ENCODE assay signal across 23 cellular contexts in the genomic region with DNA sequence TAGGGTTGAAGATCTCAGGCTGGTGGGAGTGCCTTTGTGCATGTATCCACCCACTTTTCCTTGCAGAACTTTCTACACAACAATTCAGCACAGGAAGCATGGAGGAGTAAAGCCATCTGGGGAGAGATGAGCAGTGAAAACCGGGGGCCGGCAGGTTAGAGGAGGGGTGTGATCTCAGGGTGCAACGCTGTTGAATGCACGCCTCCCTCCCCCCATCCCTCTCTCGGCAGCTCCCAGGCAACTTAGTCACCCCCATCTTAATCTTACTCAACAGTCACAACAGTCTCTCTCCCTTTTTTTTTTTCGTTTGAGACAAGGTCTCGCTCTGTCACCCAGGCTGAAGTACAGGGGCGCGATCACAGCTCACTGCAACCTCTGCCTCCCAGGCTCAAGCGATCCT. TPM values are rescaled to one million over a fixed set of nuclear protein-coding genes. Genes with fewer than 3 reads are reported as not detected.
DNase-seq lines count a peak whose midpoint lies in the region; ATAC-seq and TF ChIP-seq lines count a peak whose summit lies in the region.
"Had no signal": no experiment of that assay in that cellular context is flagged by ENCODE, and none has a peak within 500 bp of the region (broad histone marks: within the 10 kb centered on the region; RNA-seq: fewer than 3 reads in every experiment).

No MANE protein-coding gene starts in this region.

- H3K27ac ChIP-seq in endodermal cell (ENCODE audit: low read depth, low read length), result no peak overlapping the region
- H3K27ac ChIP-seq: HL-60, KMS-11, SJCRH30 had no signal

- no peak for ATAC-seq in activated CD8-positive, alpha-beta memory T cell treated with anti-CD3 and anti-CD28 coated beads, Interleukin-2, amount 10 ng/mL, durations not matched to agents 7 days and 5 days
- ATAC-seq in omental fat pad (ENCODE audit: low FRiP score), result no peak

- H3K4me3 ChIP-seq in endodermal cell (ENCODE audit: low read length), result no peak overlapping the region
- H3K4me3 ChIP-seq: HAP-1, SJCRH30 had no signal

- no peaks in the 10 kb centered on the region for H3K27me3 Mint-ChIP-seq in activated naive CD4-positive, alpha-beta T cell treated with anti-CD3 and anti-CD28 coated beads for 36 hours (ENCODE audit: low read depth)
- H3K27me3 Mint-ChIP-seq in activated naive CD4-positive, alpha-beta T cell treated with anti-CD3 and anti-CD28 coated beads, Interleukin-2, amount 10 ng/mL, durations not matched to agents 7 days and 5 days, result peaks cover 7% of the 10 kb centered on the region
- peaks cover 9% of the 10 kb centered on the region for H3K27me3 Mint-ChIP-seq in endodermal cell (ENCODE audit: insufficient read depth)
- H3K27me3 Mint-ChIP-seq in activated CD8-positive, alpha-beta memory T cell treated with anti-CD3 and anti-CD28 coated beads, Interleukin-2, amount 10 ng/mL, durations not matched to agents 7 days and 5 days, result peaks cover 14% of the 10 kb centered on the region

- intact Hi-C loops in activated naive CD4-positive, alpha-beta T cell treated with anti-CD3 and anti-CD28 coated beads for 36 hours (cut with micrococcal nuclease), result no loop called here

- no peaks in the 10 kb centered on the region for H3K9me3 Mint-ChIP-seq in activated naive CD4-positive, alpha-beta T cell treated with anti-CD3 and anti-CD28 coated beads for 36 hours
- H3K9me3 Mint-ChIP-seq in activated naive CD4-positive, alpha-beta T cell treated with anti-CD3 and anti-CD28 coated beads, Interleukin-2, amount 10 ng/mL, durations not matched to agents 7 days and 5 days, result no peaks in the 10 kb centered on the region
- peaks cover 28% of the 10 kb centered on the region for H3K9me3 Mint-ChIP-seq in endodermal cell
- no peaks in the 10 kb centered on the region for H3K9me3 Mint-ChIP-seq in activated CD8-positive, alpha-beta memory T cell treated with anti-CD3 and anti-CD28 coated beads, Interleukin-2, amount 10 ng/mL, durations not matched to agents 7 days and 5 days (ENCODE audit: low read depth)

- TF ChIP-seq CTCF in endodermal cell (conservative IDR thresholded peaks at IDR 0.05), result no peak
- no peak for TF ChIP-seq CTCF in omental fat pad (IDR thresholded peaks at IDR 0.05)

- peaks cover 48% of the 10 kb centered on the region for H3K4me1 Mint-ChIP-seq in activated naive CD4-positive, alpha-beta T cell treated with anti-CD3 and anti-CD28 coated beads for 36 hours (ENCODE audit: low read depth)
- H3K4me1 Mint-ChIP-seq in activated naive CD4-positive, alpha-beta T cell treated with anti-CD3 and anti-CD28 coated beads, Interleukin-2, amount 10 ng/mL, durations not matched to agents 7 days and 5 days, result peaks cover 37% of the 10 kb centered on the region
- peaks cover 12% of the 10 kb centered on the region for H3K4me1 Mint-ChIP-seq in endodermal cell
- peaks cover 26% of the 10 kb centered on the region for H3K4me1 Mint-ChIP-seq in activated CD8-positive, alpha-beta memory T cell treated with anti-CD3 and anti-CD28 coated beads, Interleukin-2, amount 10 ng/mL, durations not matched to agents 7 days and 5 days

- no peak for TF ChIP-seq POLR2A in erythroblast (IDR thresholded peaks at IDR 0.05; ENCODE audit: low read length)

- 86% methylated on average over 8 of the region's 10 CpGs; no CpG with 5 or more reads in 1 of the 2 experiments for WGBS in endodermal cell (ENCODE audit: insufficient coverage in 1 of 2, insufficient read length in 1 of 2), 2 experiments

- CTCF ChIA-PET in activated naive CD4-positive, alpha-beta T cell treated with anti-CD3 and anti-CD28 coated beads for 36 hours (lab: Charles Lee), result interaction anchor here (1.2 to 1.7 kb wide), 3 partner anchors 9 to 56 kb away, joined by 3 to 12 read pairs (median 5); no protein-coding TSS in a partner anchor
- CTCF ChIA-PET in activated naive CD4-positive, alpha-beta T cell treated with anti-CD3 and anti-CD28 coated beads, Interleukin-2, amount 10 ng/mL, durations not matched to agents 7 days and 5 days (lab: Charles Lee), result no interaction called here
- CTCF ChIA-PET in activated CD8-positive, alpha-beta memory T cell treated with anti-CD3 and anti-CD28 coated beads, Interleukin-2, amount 10 ng/mL, durations not matched to agents 7 days and 5 days (lab: Charles Lee), result interaction anchor here (1.4 kb wide), 1 partner anchor 57 kb away, joined by 4 read pairs; no protein-coding TSS in a partner anchor

- H3K36me3 ChIP-seq in endodermal cell (ENCODE audit: control insufficient read depth, insufficient read depth, low read length), result no peaks in the 10 kb centered on the region
- H3K36me3 ChIP-seq: HAP-1, SJCRH30 had no signal

- H3K36me3 Mint-ChIP-seq in activated naive CD4-positive, alpha-beta T cell treated with anti-CD3 and anti-CD28 coated beads for 36 hours (ENCODE audit: low read depth), result no peaks in the 10 kb centered on the region
- H3K36me3 Mint-ChIP-seq in activated naive CD4-positive, alpha-beta T cell treated with anti-CD3 and anti-CD28 coated beads, Interleukin-2, amount 10 ng/mL, durations not matched to agents 7 days and 5 days, result no peaks in the 10 kb centered on the region
- H3K36me3 Mint-ChIP-seq in endodermal cell (ENCODE audit: low read depth), result peaks cover 3% of the 10 kb centered on the region
- H3K36me3 Mint-ChIP-seq in activated CD8-positive, alpha-beta memory T cell treated with anti-CD3 and anti-CD28 coated beads, Interleukin-2, amount 10 ng/mL, durations not matched to agents 7 days and 5 days, result peaks cover 1% of the 10 kb centered on the region
- H3K36me3 Mint-ChIP-seq: CD14-positive monocyte had no signal

- no peak for DNase-seq in activated naive CD4-positive, alpha-beta T cell treated with anti-CD3 and anti-CD28 coated beads for 36 hours
- no peak for DNase-seq in activated naive CD4-positive, alpha-beta T cell treated with anti-CD3 and anti-CD28 coated beads, Interleukin-2, amount 10 ng/mL, durations not matched to agents 7 days and 5 days
- DNase-seq in NCI-H226, result peak; percentile 7
- peak; percentile 1 for DNase-seq in endodermal cell
- DNase-seq in putamen (ENCODE audit: low spot score), result peak; percentile 84
- no peak for DNase-seq in activated CD8-positive, alpha-beta memory T cell treated with anti-CD3 and anti-CD28 coated beads, Interleukin-2, amount 10 ng/mL, durations not matched to agents 7 days and 5 days
- DNase-seq in erythroblast (lab: John Stamatoyannopoulos, UW), result no peak
- no peak for DNase-seq in omental fat pad (ENCODE audit: low spot score)
- DNase-seq: Caco-2, DMS153, GDM1, NCI-H1092, NCI-H1436 treated with DMSO at 0.1 percent for 48 hours, NCI-H2029 treated with DMSO at 0.1 percent for 48 hours, NCI-H510A, NCI-H774, SJCRH30 had no signal

- peak overlapping the region; percentile 31 for H3K27ac Mint-ChIP-seq in activated naive CD4-positive, alpha-beta T cell treated with anti-CD3 and anti-CD28 coated beads for 36 hours
- no peak overlapping the region for H3K27ac Mint-ChIP-seq in activated naive CD4-positive, alpha-beta T cell treated with anti-CD3 and anti-CD28 coated beads, Interleukin-2, amount 10 ng/mL, durations not matched to agents 7 days and 5 days
- H3K27ac Mint-ChIP-seq in endodermal cell, result no peak overlapping the region
- no peak overlapping the region for H3K27ac Mint-ChIP-seq in activated CD8-positive, alpha-beta memory T cell treated with anti-CD3 and anti-CD28 coated beads, Interleukin-2, amount 10 ng/mL, durations not matched to agents 7 days and 5 days

- no peak overlapping the region for H3K4me3 Mint-ChIP-seq in activated naive CD4-positive, alpha-beta T cell treated with anti-CD3 and anti-CD28 coated beads for 36 hours
- H3K4me3 Mint-ChIP-seq in activated naive CD4-positive, alpha-beta T cell treated with anti-CD3 and anti-CD28 coated beads, Interleukin-2, amount 10 ng/mL, durations not matched to agents 7 days and 5 days, result no peak overlapping the region
- no peak overlapping the region for H3K4me3 Mint-ChIP-seq in endodermal cell
- H3K4me3 Mint-ChIP-seq in activated CD8-positive, alpha-beta memory T cell treated with anti-CD3 and anti-CD28 coated beads, Interleukin-2, amount 10 ng/mL, durations not matched to agents 7 days and 5 days, result no peak overlapping the region

- H3K9ac ChIP-seq in endodermal cell (ENCODE audit: extremely low read depth, low read length, poor library complexity, severe bottlenecking), result no peak overlapping the region
- H3K9ac ChIP-seq: KMS-11 had no signal

- peaks cover 4% of the 10 kb centered on the region for H3K4me1 ChIP-seq in endodermal cell (ENCODE audit: control insufficient read depth, insufficient read depth, low read length)
- H3K4me1 ChIP-seq: Caco-2, HAP-1, SJCRH30 had no signal

- no peaks in the 10 kb centered on the region for H3K9me3 ChIP-seq in endodermal cell (ENCODE audit: control insufficient read depth, low read length)
- H3K9me3 ChIP-seq: Caco-2, HAP-1, SJCRH30 had no signal

- H3K27me3 ChIP-seq in endodermal cell (ENCODE audit: control insufficient read depth, insufficient read depth, low read length, poor library complexity, severe bottlenecking), result no peaks in the 10 kb centered on the region
- H3K27me3 ChIP-seq: SJCRH30 had no signal

RNA-seq across cellular contexts. Expression of a gene that starts 16.6 kb away (rescaled TPM):
- 10 to 100 TPM; 27.8 to 28.7 TPM for total RNA-seq in activated naive CD4-positive, alpha-beta T cell treated with anti-CD3 and anti-CD28 coated beads for 36 hours
- total RNA-seq in endodermal cell, result 1 to 10 TPM; 1.6 to 5.4 TPM
- polyA plus RNA-seq in endodermal cell (2013, experiment 1 of 2), result 1.5 TPM
- polyA plus RNA-seq in endodermal cell (2013, experiment 2 of 2), result 1.7 TPM
- 10 to 100 TPM in 1 of 2 experiments, 1 to 10 TPM in 1; 6.7 to 13.2 TPM for total RNA-seq in activated CD8-positive, alpha-beta memory T cell treated with anti-CD3 and anti-CD28 coated beads, Interleukin-2, amount 10 ng/mL, durations not matched to agents 7 days and 5 days
- 10 to 100 TPM in 3 of 4 donors, 1 to 10 TPM in 1; 9.8 to 45.1 (median 30.2) TPM for total RNA-seq in omental fat pad
- total RNA-seq: Caco-2, HT1080, RPMI7951 had no signal

Comparison
In these comparisons a context has a peak if more than half of its experiments do, and no peak if none do; other contexts are left out.
1. DNase-seq: peak in NCI-H226 (single experiment), endodermal cell (single experiment) and putamen (single experiment); none in activated naive CD4-positive, alpha-beta T cell treated with anti-CD3 and anti-CD28 coated beads for 36 hours (single experiment), activated naive CD4-positive, alpha-beta T cell treated with anti-CD3 and anti-CD28 coated beads, Interleukin-2, amount 10 ng/mL, durations not matched to agents 7 days and 5 days (single experiment), activated CD8-positive, alpha-beta memory T cell treated with anti-CD3 and anti-CD28 coated beads, Interleukin-2, amount 10 ng/mL, durations not matched to agents 7 days and 5 days (single experiment), erythroblast (0 of 2) and omental fat pad (single experiment).